In genomic region chr2:200624660-200625059, GRCh38 we compare ENCODE assay signal across 18 cellular contexts. TPM values are rescaled to one million over a fixed set of nuclear protein-coding genes. Genes with fewer than 3 reads are reported as not detected.
DNase-seq lines count a peak whose midpoint lies in the region; ATAC-seq, FAIRE-seq and TF ChIP-seq lines count a peak whose summit lies in the region.
"Had no signal": no experiment of that assay in that cellular context is flagged by ENCODE, and none has a peak within 500 bp of the region (broad histone marks: within the 10 kb centered on the region; RNA-seq: fewer than 3 reads in every experiment).

No MANE protein-coding gene starts in this region.

- no peak overlapping the region for H3K27ac ChIP-seq in naive thymus-derived CD4-positive, alpha-beta T cell (ENCODE audit: low read depth, low read length)
- H3K27ac ChIP-seq: coronary artery, psoas muscle had no signal

- H3K9me3 ChIP-seq in adipocyte (ENCODE audit: control insufficient read depth, low read length) = no peaks in the 10 kb centered on the region
- H3K9me3 ChIP-seq in naive thymus-derived CD4-positive, alpha-beta T cell (ENCODE audit: control insufficient read depth in 2 of 3, low read length in 3 of 3) = no peaks in the 10 kb centered on the region
- H3K9me3 ChIP-seq: psoas muscle had no signal

- CTCF ChIA-PET in naive thymus-derived CD4-positive, alpha-beta T cell (lab: Charles Lee) = no interaction called here

- peak; percentile 74 for FAIRE-seq in H54 (lab: Jason Lieb, UNC)
- FAIRE-seq: GM12892 had no signal

- H3K27me3 ChIP-seq in adipocyte (replicated peaks; ENCODE audit: control insufficient read depth, insufficient read depth, low read length) = no peaks in the 10 kb centered on the region
- no peaks in the 10 kb centered on the region for H3K27me3 ChIP-seq in naive thymus-derived CD4-positive, alpha-beta T cell (ENCODE audit: control insufficient read depth in 2 of 2, insufficient read depth in 2 of 2, low read length in 2 of 2)

- no peak overlapping the region for H3K4me3 Mint-ChIP-seq in naive thymus-derived CD4-positive, alpha-beta T cell
- H3K4me3 Mint-ChIP-seq: activated CD4-positive, alpha-beta T cell treated with anti-CD3 and anti-CD28 coated beads, Interleukin-2, amount 10 ng/mL, durations not matched to agents 24 days and 14 days; memory B cell; naive thymus-derived CD8-positive, alpha-beta T cell had no signal

- no peaks in the 10 kb centered on the region for H3K9me3 Mint-ChIP-seq in activated naive CD4-positive, alpha-beta T cell treated with anti-CD3 and anti-CD28 coated beads, Interleukin-2, amount 50 U/mL, for 72 hours
- H3K9me3 Mint-ChIP-seq in naive thymus-derived CD4-positive, alpha-beta T cell = peaks cover 0 to 1% (median 0%) of the 10 kb centered on the region in 11 donors
- H3K9me3 Mint-ChIP-seq: activated CD4-positive, alpha-beta T cell treated with anti-CD3 and anti-CD28 coated beads, Interleukin-2, amount 10 ng/mL, durations not matched to agents 24 days and 14 days; memory B cell; naive thymus-derived CD8-positive, alpha-beta T cell had no signal

- intact Hi-C loops in naive thymus-derived CD4-positive, alpha-beta T cell (cut with micrococcal nuclease) = no loop called here

- H3K36me3 ChIP-seq in adipocyte (ENCODE audit: control insufficient read depth, insufficient read depth, low read length, severe bottlenecking) = peaks cover 97% of the 10 kb centered on the region
- H3K36me3 ChIP-seq in naive thymus-derived CD4-positive, alpha-beta T cell (ENCODE audit: control insufficient read depth in 2 of 3, insufficient read depth in 3 of 3, low read length in 3 of 3) = no peaks in the 10 kb centered on the region

- no peaks in the 10 kb centered on the region for H3K4me1 Mint-ChIP-seq in naive thymus-derived CD4-positive, alpha-beta T cell
- H3K4me1 Mint-ChIP-seq: activated CD4-positive, alpha-beta T cell treated with anti-CD3 and anti-CD28 coated beads, Interleukin-2, amount 10 ng/mL, durations not matched to agents 24 days and 14 days; memory B cell; naive thymus-derived CD8-positive, alpha-beta T cell had no signal

- H3K27me3 Mint-ChIP-seq in naive thymus-derived CD4-positive, alpha-beta T cell = peaks cover 5 to 25% (median 17%) of the 10 kb centered on the region in 5 donors

- no peak for TF ChIP-seq POLR2A in H54 (IDR thresholded peaks at IDR 0.05; ENCODE audit: low read depth, low read length)

- H3K27ac Mint-ChIP-seq in activated naive CD4-positive, alpha-beta T cell treated with anti-CD3 and anti-CD28 coated beads, Interleukin-2, amount 50 U/mL, for 72 hours = no peak overlapping the region
- no peak overlapping the region for H3K27ac Mint-ChIP-seq in naive thymus-derived CD4-positive, alpha-beta T cell
- H3K27ac Mint-ChIP-seq: activated CD4-positive, alpha-beta T cell treated with anti-CD3 and anti-CD28 coated beads, Interleukin-2, amount 10 ng/mL, durations not matched to agents 24 days and 14 days; memory B cell had no signal

- no peak for ATAC-seq in activated naive CD4-positive, alpha-beta T cell treated with anti-CD3 and anti-CD28 coated beads, Interleukin-2, amount 50 U/mL, for 72 hours
- no peak for ATAC-seq in naive thymus-derived CD4-positive, alpha-beta T cell
- ATAC-seq: naive thymus-derived CD8-positive, alpha-beta T cell; psoas muscle had no signal

- no peak for DNase-seq in H54 (ENCODE audit: insufficient read length, low spot score)
- peak; percentile 65 for DNase-seq in adipocyte (ENCODE audit: low read depth)
- peak; percentile 73 for DNase-seq in fibroblast of the aortic adventitia (ENCODE audit: low read depth)
- peak; percentile 83 for DNase-seq in skeletal muscle cell (ENCODE audit: low read depth)
- DNase-seq in activated effector memory CD4-positive, alpha-beta T cell treated with Interleukin-2 at 50 U/mL for 16 hours = no peak
- no peak for DNase-seq in occipital lobe (lab: John Stamatoyannopoulos, UW)
- no peak for DNase-seq in activated naive CD4-positive, alpha-beta T cell treated with anti-CD3 and anti-CD28 coated beads, Interleukin-2, amount 50 U/mL, for 72 hours (ENCODE audit: low spot score in 2 of 2)
- DNase-seq in naive thymus-derived CD4-positive, alpha-beta T cell = no peak
- DNase-seq: activated CD4-positive, alpha-beta T cell treated with anti-CD3 and anti-CD28 coated beads, Interleukin-2, amount 10 ng/mL, durations not matched to agents 24 days and 14 days; anterior cingulate cortex; Kasumi-1; naive thymus-derived CD8-positive, alpha-beta T cell; NCI-H1436; psoas muscle; stimulated activated CD4-positive, alpha-beta T cell treated with anti-CD3 and anti-CD28 coated beads, Interleukin-12 subunit alpha, Interleukin-12 subunit beta, amount 100 ng/mL, for 4 hours had no signal

- no peak overlapping the region for H3K4me3 ChIP-seq in adipocyte (ENCODE audit: low read length)
- H3K4me3 ChIP-seq in fibroblast of the aortic adventitia (ENCODE audit: low read depth, low read length) = no peak overlapping the region
- H3K4me3 ChIP-seq in skeletal muscle cell (ENCODE audit: low read depth, low read length) = no peak overlapping the region
- H3K4me3 ChIP-seq in naive thymus-derived CD4-positive, alpha-beta T cell (ENCODE audit: low read length) = no peak overlapping the region
- H3K4me3 ChIP-seq: coronary artery, psoas muscle had no signal

- H3K4me1 ChIP-seq in adipocyte (ENCODE audit: control insufficient read depth, insufficient read depth, low read length) = peaks cover 37% of the 10 kb centered on the region
- H3K4me1 ChIP-seq in naive thymus-derived CD4-positive, alpha-beta T cell (ENCODE audit: control insufficient read depth in 2 of 2, insufficient read depth in 2 of 2, low read length in 2 of 2) = no peaks in the 10 kb centered on the region
- H3K4me1 ChIP-seq: psoas muscle had no signal

- POLR2A ChIA-PET in naive thymus-derived CD4-positive, alpha-beta T cell (lab: Charles Lee) = no interaction called here

- no peaks in the 10 kb centered on the region for H3K36me3 Mint-ChIP-seq in activated naive CD4-positive, alpha-beta T cell treated with anti-CD3 and anti-CD28 coated beads, Interleukin-2, amount 50 U/mL, for 72 hours
- no peaks in the 10 kb centered on the region for H3K36me3 Mint-ChIP-seq in naive thymus-derived CD4-positive, alpha-beta T cell
- H3K36me3 Mint-ChIP-seq: memory B cell; naive thymus-derived CD8-positive, alpha-beta T cell had no signal

- peak overlapping the region; percentile 23 for H3K9ac ChIP-seq in adipocyte (ENCODE audit: low read length)

- no peak for TF ChIP-seq CTCF in fibroblast of the aortic adventitia (IDR thresholded peaks at IDR 0.05; ENCODE audit: insufficient read depth, low read length)

RNA-seq across cellular contexts. Expression of gene AOX1, which starts 38.8 kb away (rescaled TPM):
- total RNA-seq in fibroblast of the aortic adventitia (ENCODE audit: low replicate concordance) (23.6 and 84.0 TPM in 2 replicates), occipital lobe (0.94 TPM)
- total RNA-seq in activated naive CD4-positive, alpha-beta T cell treated with anti-CD3 and anti-CD28 coated beads, Interleukin-2, amount 50 U/mL, for 72 hours = under 1 TPM; 0.05 to 0.49 TPM
- total RNA-seq in naive thymus-derived CD4-positive, alpha-beta T cell = under 1 TPM in 2 of 5 experiments, not detected in 3; 0.24 to 0.34 TPM
- polyA plus RNA-seq in naive thymus-derived CD4-positive, alpha-beta T cell = under 1 TPM in 1 of 2 donors, not detected in 1; 0.54 TPM
- total RNA-seq: naive thymus-derived CD8-positive, alpha-beta T cell had no signal
- polyA plus RNA-seq: naive thymus-derived CD8-positive, alpha-beta T cell had no signal

Comparison
In these comparisons a context has a peak if more than half of its experiments do, and no peak if none do; other contexts are left out.
1. DNase-seq: peak in adipocyte (single experiment), fibroblast of the aortic adventitia (single experiment) and skeletal muscle cell (single experiment); none in H54 (single experiment), activated effector memory CD4-positive, alpha-beta T cell treated with Interleukin-2 at 50 U/mL for 16 hours (single experiment), occipital lobe (single experiment), activated naive CD4-positive, alpha-beta T cell treated with anti-CD3 and anti-CD28 coated beads, Interleukin-2, amount 50 U/mL, for 72 hours (0 of 2) and naive thymus-derived CD4-positive, alpha-beta T cell (0 of 9).
2. RNA of gene AOX1, which starts 38.8 kb away (total RNA-seq): 23.6 to 84.0 TPM in fibroblast of the aortic adventitia; 0.94 TPM in occipital lobe (single experiment), 0.05 to 0.49 TPM in activated naive CD4-positive, alpha-beta T cell treated with anti-CD3 and anti-CD28 coated beads, Interleukin-2, amount 50 U/mL, for 72 hours and 0.24 to 0.34 TPM in naive thymus-derived CD4-positive, alpha-beta T cell; every median in the first group is over 10 times any median in the second.